In the genomic region with DNA sequence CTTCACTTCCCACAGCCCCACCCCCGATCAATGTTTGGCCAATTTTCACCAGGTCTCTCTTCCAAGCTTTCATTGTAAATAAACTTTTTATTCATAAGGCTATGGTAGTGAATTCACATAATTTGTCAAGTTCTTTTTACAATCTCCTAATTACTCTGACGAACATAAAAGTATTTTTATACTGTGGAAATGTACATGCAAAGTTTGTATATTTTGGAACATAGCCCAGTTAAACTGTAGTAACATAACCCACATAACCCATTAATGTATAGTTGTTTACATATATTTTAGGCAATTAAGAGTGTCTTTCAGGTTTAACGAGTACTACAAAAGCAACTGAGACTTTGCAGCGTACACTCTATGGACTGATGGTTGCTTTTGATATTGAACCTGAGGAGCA, we compare ENCODE assay signal across 1 cellular context.
TF ChIP-seq lines count a peak whose summit lies in the region.

No MANE protein-coding gene starts in this region.

TF ChIP-seq in WTC11, 78 proteins besides CTCF, POLR2A, EP300 and RAD21 (continued from another document):
- no peak for TF ChIP-seq ZNF281 (CRISPR knock-in tag; IDR thresholded peaks at IDR 0.05)
- no peak for TF ChIP-seq OVOL2 (CRISPR knock-in tag; IDR thresholded peaks at IDR 0.05; ENCODE audit: borderline replicate concordance)
